In genomic region chrX:70901465-70901864, GRCh38 we compare ENCODE assay signal across 10 cellular contexts. TPM values are rescaled to one million over a fixed set of nuclear protein-coding genes. Genes with fewer than 3 reads are reported as not detected.
"Had no signal": no experiment of that assay in that cellular context is flagged by ENCODE, and none has a peak within 500 bp of the region (broad histone marks: within the 10 kb centered on the region; RNA-seq: fewer than 3 reads in every experiment).

No MANE protein-coding gene starts in this region.

- H3K4me1 Mint-ChIP-seq: H9, IgD-negative memory B cell had no signal

- DNase-seq: GOT3, H9, HCEC 1CT, Karpas-422, KBM-7 had no signal

- H3K27ac ChIP-seq: KMS-11 had no signal

- H3K27ac Mint-ChIP-seq: H9, IgD-negative memory B cell had no signal

- FAIRE-seq: H54, HTR-8/SVneo had no signal

- H3K4me2 ChIP-seq: KMS-11 had no signal

- H3K9ac ChIP-seq: KMS-11 had no signal

- H3K4me3 Mint-ChIP-seq: H9, IgD-negative memory B cell had no signal

- H3K36me3 Mint-ChIP-seq: IgD-negative memory B cell had no signal

RNA-seq across cellular contexts. Expression of gene TEX11, which starts 7.0 kb away (rescaled TPM):
- total RNA-seq: HT-29 had no signal
- polyA plus RNA-seq: IgD-negative memory B cell had no signal

RNA-seq across cellular contexts. Expression of gene SLC7A3, which starts 29.4 kb away (rescaled TPM):
- total RNA-seq: HT-29 had no signal
- polyA plus RNA-seq: IgD-negative memory B cell had no signal
